In the genomic region with DNA sequence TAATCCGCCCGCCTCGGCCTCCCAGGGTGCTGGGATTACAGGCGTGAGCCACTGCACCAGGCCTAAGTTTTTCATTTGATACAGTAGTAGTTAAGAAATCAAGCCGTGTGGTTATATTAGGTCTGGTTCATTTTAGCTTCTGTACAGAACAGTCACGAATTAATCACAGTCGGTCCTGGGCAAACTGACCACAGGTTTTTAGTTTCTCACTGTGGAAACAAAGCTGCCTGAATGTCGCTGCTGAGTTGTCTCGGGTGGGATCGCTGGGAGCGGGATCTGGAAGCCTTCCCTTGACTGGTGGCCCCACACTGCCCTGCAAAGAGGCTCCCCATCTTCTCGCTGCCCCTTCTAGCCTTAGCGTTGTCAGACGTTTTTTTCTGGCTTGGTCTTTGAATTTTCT, we compare ENCODE assay signal across 11 cellular contexts.
"Had no signal": no experiment of that assay in that cellular context is flagged by ENCODE, and none has a peak within 500 bp of the region (broad histone marks: within the 10 kb centered on the region; RNA-seq: fewer than 3 reads in every experiment).

No MANE protein-coding gene starts in this region.

- H3K27ac ChIP-seq: dorsolateral prefrontal cortex, esophagus squamous epithelium, heart right ventricle had no signal

- H3K4me3 Mint-ChIP-seq: memory B cell; natural killer cell treated with Interleukin-12 subunit alpha and Interleukin-12 subunit beta and Interleukin-15 and Interleukin-18, amount 100 ng/mL, for 72 hours; T-helper 17 cell had no signal

- H3K27ac Mint-ChIP-seq: memory B cell; natural killer cell treated with Interleukin-12 subunit alpha and Interleukin-12 subunit beta and Interleukin-15 and Interleukin-18, amount 100 ng/mL, for 72 hours had no signal

- H3K27me3 ChIP-seq: dorsolateral prefrontal cortex, esophagus squamous epithelium, heart right ventricle had no signal

- H3K27me3 Mint-ChIP-seq: memory B cell; natural killer cell treated with Interleukin-12 subunit alpha and Interleukin-12 subunit beta and Interleukin-15 and Interleukin-18, amount 100 ng/mL, for 72 hours; T-helper 17 cell had no signal

- ATAC-seq: activated naive CD4-positive, alpha-beta T cell treated with anti-CD3 and anti-CD28 coated beads, Interleukin-2, amount 50 U/mL, for 72 hours; natural killer cell treated with Interleukin-12 subunit alpha and Interleukin-12 subunit beta and Interleukin-15 and Interleukin-18, amount 100 ng/mL, for 72 hours; T-helper 17 cell had no signal

- H3K9me3 ChIP-seq: esophagus squamous epithelium, heart right ventricle had no signal

- H3K36me3 Mint-ChIP-seq: activated naive CD4-positive, alpha-beta T cell treated with anti-CD3 and anti-CD28 coated beads, Interleukin-2, amount 50 U/mL, for 72 hours; natural killer cell treated with Interleukin-12 subunit alpha and Interleukin-12 subunit beta and Interleukin-15 and Interleukin-18, amount 100 ng/mL, for 72 hours had no signal

- DNase-seq: activated CD4-positive, alpha-beta T cell treated with anti-CD3 and anti-CD28 coated beads, Interleukin-2, amount 50 U/mL, for 1 hour; amygdala; dorsolateral prefrontal cortex; esophagus squamous epithelium; foreskin melanocyte; heart right ventricle; stimulated activated CD4-positive, alpha-beta T cell treated with anti-CD3 and anti-CD28 coated beads, Interleukin-4, amount 100 ng/mL, for 24 hours; T-helper 17 cell had no signal

- H3K9me3 Mint-ChIP-seq: activated naive CD4-positive, alpha-beta T cell treated with anti-CD3 and anti-CD28 coated beads, Interleukin-2, amount 50 U/mL, for 72 hours; memory B cell; natural killer cell treated with Interleukin-12 subunit alpha and Interleukin-12 subunit beta and Interleukin-15 and Interleukin-18, amount 100 ng/mL, for 72 hours had no signal

- H3K4me3 ChIP-seq: dorsolateral prefrontal cortex, esophagus squamous epithelium, heart right ventricle had no signal
